Comparison of ENCODE assay signal across 1 cellular context in genomic region chr1:145927073-145927886, GRCh38.
A peak's percentile ranks its signal among the peaks of the same experiment; 100 is the strongest.
TF ChIP-seq lines count a peak whose summit lies in the region.

TSS of gene RBM8A (minus strand) at chr1:145927484. CDS start at chr1:145927426, 58 bp downstream.

TF ChIP-seq in GM12878, 131 proteins besides CTCF, POLR2A, EP300 and RAD21 (continued from another document and continues in another):
- no peak for TF ChIP-seq SREBF2 (IDR thresholded peaks at IDR 0.05; ENCODE audit: low read length)
- no peak for TF ChIP-seq CEBPZ (IDR thresholded peaks at IDR 0.05; ENCODE audit: low read depth, low read length)
- TF ChIP-seq PBX3 (IDR thresholded peaks at IDR 0.05; ENCODE audit: insufficient replicate concordance, low read depth, low read length) = no peak
- peak; percentile 99 for TF ChIP-seq YY1 (IDR thresholded peaks at IDR 0.05; ENCODE audit: low read depth, low read length)
- no peak for TF ChIP-seq DPF2 (IDR thresholded peaks at IDR 0.05)
- TF ChIP-seq STAT1 (conservative IDR thresholded peaks at IDR 0.05) = no peak
- TF ChIP-seq ZSCAN29 (IDR thresholded peaks at IDR 0.05) = no peak
- no peak for TF ChIP-seq ZNF622 (IDR thresholded peaks at IDR 0.05)
- peak; percentile 92 for TF ChIP-seq CREM (IDR thresholded peaks at IDR 0.05; ENCODE audit: low read depth)
- no peak; the same call in 1 of the 2 replicates for TF ChIP-seq ZNF207 (IDR thresholded peaks at IDR 0.05; ENCODE audit: borderline replicate concordance)
- TF ChIP-seq WRNIP1 (IDR thresholded peaks at IDR 0.05; ENCODE audit: borderline replicate concordance, low read depth, low read length) = no peak; the same call in 1 of the 2 replicates
- TF ChIP-seq IKZF2 (IDR thresholded peaks at IDR 0.05) = peak; percentile 70 to 79
- TF ChIP-seq CBX5 (IDR thresholded peaks at IDR 0.05; ENCODE audit: low read depth) = no peak
- TF ChIP-seq SP1 (IDR thresholded peaks at IDR 0.05; ENCODE audit: low read depth, low read length) = peak; percentile 82
- TF ChIP-seq PAX5 (IDR thresholded peaks at IDR 0.05; ENCODE audit: borderline replicate concordance, low read depth, low read length) = no peak
- TF ChIP-seq ZBTB40 (IDR thresholded peaks at IDR 0.05; ENCODE audit: borderline replicate concordance) = peak; percentile 80; the same call in 1 of the 2 replicates
- no peak for TF ChIP-seq FOS (IDR thresholded peaks at IDR 0.05; ENCODE audit: borderline replicate concordance, extremely low read depth, insufficient read length)
- peak; percentile 62; the same call in 1 of the 2 replicates for TF ChIP-seq SMARCA5 (IDR thresholded peaks at IDR 0.05)
- peak; percentile 81; the same call in 1 of the 2 replicates for TF ChIP-seq SIN3A (IDR thresholded peaks at IDR 0.05; ENCODE audit: low read depth, low read length)
- peak; percentile 62; the same call in 1 of the 2 replicates for TF ChIP-seq RUNX3 (IDR thresholded peaks at IDR 0.05; ENCODE audit: low read length)
- peak in 1 of 2 experiments; percentile 20; a peak in 1 of 4 replicates for TF ChIP-seq ETV6 (conservative IDR thresholded peaks at IDR 0.05 in 1 of 2, IDR thresholded peaks at IDR 0.05 in 1 of 2; ENCODE audit: borderline replicate concordance in 1 of 2, low read depth in 1 of 2)
- TF ChIP-seq HDAC6 (IDR thresholded peaks at IDR 0.05; ENCODE audit: unreplicated experiment) = no peak
- no peak for TF ChIP-seq SUPT20H (IDR thresholded peaks at IDR 0.05; ENCODE audit: borderline replicate concordance, control insufficient read depth, low read depth, low read length)
- no peak for TF ChIP-seq ZNF24 (IDR thresholded peaks at IDR 0.05)
- peak; percentile 81 for TF ChIP-seq E4F1 (IDR thresholded peaks at IDR 0.05; ENCODE audit: borderline replicate concordance, partially characterized antibody)
- no peak for TF ChIP-seq PRDM15 (CRISPR knock-in tag; IDR thresholded peaks at IDR 0.05)
- TF ChIP-seq BRCA1 (IDR thresholded peaks at IDR 0.05; ENCODE audit: low read depth, low read length) = no peak
- peak; percentile 72 for TF ChIP-seq E2F4 (IDR thresholded peaks at IDR 0.05; ENCODE audit: low read depth, low read length)
- 0 out of 2 replicates have a peak, but pooled peaks have one; percentile 53 for TF ChIP-seq NFIC (IDR thresholded peaks at IDR 0.05; ENCODE audit: low read depth, low read length)
- peak; percentile 40 for TF ChIP-seq MEF2B (IDR thresholded peaks at IDR 0.05; ENCODE audit: partially characterized antibody, poor library complexity, severe bottlenecking)
- TF ChIP-seq KAT2A (conservative IDR thresholded peaks at IDR 0.05; ENCODE audit: control insufficient read depth, low read depth, low read length) = no peak
- no peak for TF ChIP-seq STAT3 (IDR thresholded peaks at IDR 0.05; ENCODE audit: low read depth, low read length)
- TF ChIP-seq SRF (IDR thresholded peaks at IDR 0.05; ENCODE audit: low read depth in 2 of 2, low read length in 2 of 2) = no peak; a peak in 1 of 4 replicates
- peak; percentile 32; the same call in 1 of the 2 replicates for TF ChIP-seq SPI1 (IDR thresholded peaks at IDR 0.05; ENCODE audit: borderline replicate concordance, insufficient read depth, low read depth, low read length)
- TF ChIP-seq MYC (IDR thresholded peaks at IDR 0.05; ENCODE audit: insufficient read depth, insufficient read length, insufficient replicate concordance, low read length, severe bottlenecking) = no peak
- TF ChIP-seq RELA (IDR thresholded peaks at IDR 0.05; ENCODE audit: borderline replicate concordance, partially characterized antibody) = no peak
- TF ChIP-seq LARP7 (IDR thresholded peaks at IDR 0.05) = no peak; the same call in 1 of the 2 replicates
- peak; percentile 21; the same call in 1 of the 2 replicates for TF ChIP-seq EED (IDR thresholded peaks at IDR 0.05; ENCODE audit: low read depth)
- peak; percentile 96 for TF ChIP-seq ZNF687 (IDR thresholded peaks at IDR 0.05)
- no peak for TF ChIP-seq RBBP5 (conservative IDR thresholded peaks at IDR 0.05)
- no peak for TF ChIP-seq CEBPB (IDR thresholded peaks at IDR 0.05; ENCODE audit: borderline replicate concordance in 1 of 2, low read depth in 2 of 2, low read length in 2 of 2)
- TF ChIP-seq PAX8 (IDR thresholded peaks at IDR 0.05) = peak; percentile 89; the same call in 1 of the 2 replicates
